13 cellular contexts compared by ENCODE assay signal in the genomic region with DNA sequence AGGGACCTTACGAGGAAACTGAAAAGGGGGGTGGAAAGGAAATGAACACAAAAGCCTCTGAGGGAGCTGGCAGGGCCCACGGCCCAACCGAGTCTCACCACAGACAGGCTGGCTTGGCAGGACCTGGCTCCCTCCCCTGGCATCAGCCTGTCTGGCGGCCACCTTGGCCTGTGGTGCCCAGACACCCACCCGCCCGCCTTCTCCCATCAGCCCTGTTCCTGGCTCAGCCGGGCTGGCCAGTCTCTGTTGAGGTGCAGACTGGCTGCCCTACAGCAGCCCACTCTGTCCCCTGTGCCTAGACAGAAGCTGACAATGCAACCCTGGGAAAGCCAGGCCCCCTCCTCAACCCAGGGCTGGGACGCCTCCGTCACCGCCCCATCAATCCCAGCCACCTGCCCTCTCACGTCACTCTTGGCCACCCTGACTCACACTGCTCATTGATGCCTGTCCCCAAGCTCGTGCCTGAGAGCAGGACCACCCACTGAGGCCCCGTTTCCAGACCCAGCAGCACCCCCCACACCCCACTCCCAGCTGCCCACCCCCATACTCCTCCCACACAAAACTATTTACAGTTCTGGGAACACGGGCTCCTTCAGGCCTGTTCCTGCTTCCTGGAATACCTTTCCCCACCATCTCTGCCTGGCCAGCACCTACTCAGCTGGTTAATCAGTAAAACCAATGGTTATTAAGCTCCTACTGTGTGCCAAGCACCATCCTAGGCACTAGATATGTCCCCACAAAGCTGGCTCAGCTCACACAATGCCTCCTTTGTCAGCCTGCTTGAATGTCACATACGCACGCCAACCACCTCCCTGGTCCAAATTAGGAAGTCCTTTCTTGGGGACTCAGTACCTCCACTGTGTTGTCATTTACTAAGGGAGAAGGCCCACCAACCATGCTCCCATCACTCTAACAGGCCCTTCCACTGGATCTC. TPM values are rescaled to one million over a fixed set of nuclear protein-coding genes. Genes with fewer than 3 reads are reported as not detected.
DNase-seq lines count a peak whose midpoint lies in the region; ATAC-seq lines count a peak whose summit lies in the region.
"Had no signal": no experiment of that assay in that cellular context is flagged by ENCODE, and none has a peak within 500 bp of the region (broad histone marks: within the 10 kb centered on the region; RNA-seq: fewer than 3 reads in every experiment).

No MANE protein-coding gene starts in this region.

- H2BK5ac ChIP-seq in trophoblast cell (ENCODE audit: low read depth, low read length, poor library complexity), result no peak overlapping the region

- no peak overlapping the region for H2AFZ ChIP-seq in trophoblast cell (ENCODE audit: insufficient read depth, low read length, poor library complexity)

- H2BK120ac ChIP-seq in trophoblast cell (ENCODE audit: insufficient read depth, low read length, poor library complexity), result no peak overlapping the region

- H3K36me3 ChIP-seq in trophoblast cell (ENCODE audit: control insufficient read depth in 1 of 2, insufficient read depth in 2 of 2, low read length in 2 of 2), result no peaks in the 10 kb centered on the region

- ATAC-seq in left ventricle myocardium superior (peak; percentile 4), Right ventricle myocardium superior (ENCODE audit: poor library complexity) (no peak), HG03378 (IDR thresholded peaks at IDR 0.05; ENCODE audit: unreplicated experiment) (no peak)
- ATAC-seq in activated CD8-positive, alpha-beta T cell treated with anti-CD3 and anti-CD28 coated beads, Interleukin-2, amount 10 ng/mL, durations not matched to agents 7 days and 5 days, result no peak

- peak overlapping the region; percentile 25 for H2BK12ac ChIP-seq in trophoblast cell (ENCODE audit: low read length)

- H3K79me2 ChIP-seq in trophoblast cell (ENCODE audit: control insufficient read depth, insufficient read depth, low read length, poor library complexity), result peaks cover 6% of the 10 kb centered on the region

- DNase-seq in left ventricle myocardium superior (no peak), Right ventricle myocardium superior (no peak), globus pallidus (ENCODE audit: low spot score) (peak; percentile 68), trophoblast cell (no peak), NCI-H1092 (lab: John Stamatoyannopoulos, UW) (no peak), cortex of kidney (lab: John Stamatoyannopoulos, UW) (no peak)
- no peak for DNase-seq in activated CD8-positive, alpha-beta T cell treated with anti-CD3 and anti-CD28 coated beads, Interleukin-2, amount 10 ng/mL, durations not matched to agents 7 days and 5 days
- DNase-seq: activated CD4-positive, alpha-beta T cell treated with anti-CD3 and anti-CD28 coated beads, Interleukin-2, amount 50 U/mL, for 48 hours; Caco-2; effector CD4-positive, alpha-beta T cell; GDM1; NCI-H146 had no signal

- H4K12ac ChIP-seq in trophoblast cell (ENCODE audit: low read depth, low read length), result no peak overlapping the region

- H3K4ac ChIP-seq in trophoblast cell (ENCODE audit: low read depth, low read length), result peak overlapping the region; percentile 27

- H3K27ac Mint-ChIP-seq in activated CD8-positive, alpha-beta T cell treated with anti-CD3 and anti-CD28 coated beads, Interleukin-2, amount 10 ng/mL, durations not matched to agents 7 days and 5 days, result no peak overlapping the region

- peaks cover 24% of the 10 kb centered on the region for H3K79me1 ChIP-seq in trophoblast cell (ENCODE audit: low read length)

- no peaks in the 10 kb centered on the region for H3K9me3 Mint-ChIP-seq in activated CD8-positive, alpha-beta T cell treated with anti-CD3 and anti-CD28 coated beads, Interleukin-2, amount 10 ng/mL, durations not matched to agents 7 days and 5 days (ENCODE audit: insufficient read depth)

- no peak overlapping the region for H3K23ac ChIP-seq in trophoblast cell (ENCODE audit: low read length)

- no CpG with 5 or more reads among the region's 16 CpGs for WGBS in trophoblast cell (ENCODE audit: extremely low coverage, insufficient coverage, insufficient read length)

- intact Hi-C loops in left ventricle myocardium superior (cut with micrococcal nuclease), result no loop called here
- intact Hi-C loops in Right ventricle myocardium superior (cut with DNase I), result no loop called here

- peak overlapping the region; percentile 13 for H3K14ac ChIP-seq in trophoblast cell (ENCODE audit: low read length)

- H3K4me1 ChIP-seq in trophoblast cell (ENCODE audit: control insufficient read depth in 1 of 2, insufficient read depth in 2 of 2, low read length in 2 of 2), result peaks cover 25 to 30% of the 10 kb centered on the region in 2 experiments
- H3K4me1 ChIP-seq: Caco-2 had no signal

- no peaks in the 10 kb centered on the region for H3K9me3 ChIP-seq in trophoblast cell (ENCODE audit: insufficient read depth, low read depth, low read length)
- H3K9me3 ChIP-seq: Caco-2 had no signal

- H3K4me3 ChIP-seq in trophoblast cell (ENCODE audit: low read depth, low read length), result no peak overlapping the region

- peak overlapping the region; percentile 27 for H3K18ac ChIP-seq in trophoblast cell (ENCODE audit: low read length)

- no peak overlapping the region for H4K8ac ChIP-seq in trophoblast cell (ENCODE audit: low read depth, low read length)

- H3K4me1 Mint-ChIP-seq in activated CD8-positive, alpha-beta T cell treated with anti-CD3 and anti-CD28 coated beads, Interleukin-2, amount 10 ng/mL, durations not matched to agents 7 days and 5 days (ENCODE audit: low read depth), result no peaks in the 10 kb centered on the region

- peak overlapping the region; percentile 76 for H4K91ac ChIP-seq in trophoblast cell (ENCODE audit: low read depth, low read length)

- no peaks in the 10 kb centered on the region for H3K27me3 ChIP-seq in trophoblast cell (ENCODE audit: insufficient read depth, low read length)

- no peak overlapping the region for H3K27ac ChIP-seq in trophoblast cell (ENCODE audit: low read depth, low read length)

- no peak overlapping the region for H3K9ac ChIP-seq in trophoblast cell (ENCODE audit: low read length)

- peaks cover 38% of the 10 kb centered on the region for H3K27me3 Mint-ChIP-seq in activated CD8-positive, alpha-beta T cell treated with anti-CD3 and anti-CD28 coated beads, Interleukin-2, amount 10 ng/mL, durations not matched to agents 7 days and 5 days (ENCODE audit: low read depth)

- POLR2A ChIA-PET in activated CD8-positive, alpha-beta T cell treated with anti-CD3 and anti-CD28 coated beads, Interleukin-2, amount 10 ng/mL, durations not matched to agents 7 days and 5 days (lab: Charles Lee), result interaction anchor here (0.6 kb wide), 1 partner anchor 116 kb away, joined by 3 read pairs; no protein-coding TSS in a partner anchor

- no peak overlapping the region for H3K4me3 Mint-ChIP-seq in activated CD8-positive, alpha-beta T cell treated with anti-CD3 and anti-CD28 coated beads, Interleukin-2, amount 10 ng/mL, durations not matched to agents 7 days and 5 days

- no peak overlapping the region for H3K4me2 ChIP-seq in trophoblast cell (ENCODE audit: low read length)

- CTCF ChIA-PET in activated CD8-positive, alpha-beta T cell treated with anti-CD3 and anti-CD28 coated beads, Interleukin-2, amount 10 ng/mL, durations not matched to agents 7 days and 5 days (lab: Charles Lee), result no interaction called here

- peak overlapping the region; percentile 55 for H2AK5ac ChIP-seq in trophoblast cell (ENCODE audit: low read length)

- no peaks in the 10 kb centered on the region for H3K36me3 Mint-ChIP-seq in activated CD8-positive, alpha-beta T cell treated with anti-CD3 and anti-CD28 coated beads, Interleukin-2, amount 10 ng/mL, durations not matched to agents 7 days and 5 days (ENCODE audit: low read depth)

RNA-seq across cellular contexts. Expression of a gene that starts 22.7 kb away (rescaled TPM):
- total RNA-seq in left ventricle myocardium superior, result 19.6 TPM
- total RNA-seq in Right ventricle myocardium superior, result 19.9 TPM
- polyA plus RNA-seq in trophoblast cell (2013), result 64.9 and 65.2 TPM in 2 replicates
- total RNA-seq in activated CD8-positive, alpha-beta T cell treated with anti-CD3 and anti-CD28 coated beads, Interleukin-2, amount 10 ng/mL, durations not matched to agents 7 days and 5 days, result not detected

Comparison
In these comparisons a context has a peak if more than half of its experiments do, and no peak if none do; other contexts are left out.
1. RNA of a gene that starts 22.7 kb away (total RNA-seq): 19.9 TPM in Right ventricle myocardium superior (single experiment) and 19.6 TPM in left ventricle myocardium superior (single experiment); not detected in activated CD8-positive, alpha-beta T cell treated with anti-CD3 and anti-CD28 coated beads, Interleukin-2, amount 10 ng/mL, durations not matched to agents 7 days and 5 days; every median in the first group is over 10 times any median in the second.